In genomic region chr6:9373308-9373707, GRCh38 we compare ENCODE assay signal across 10 cellular contexts.
"Had no signal": no experiment of that assay in that cellular context is flagged by ENCODE, and none has a peak within 500 bp of the region (broad histone marks: within the 10 kb centered on the region; RNA-seq: fewer than 3 reads in every experiment).

No MANE protein-coding gene starts in this region.

- H3K4me1 Mint-ChIP-seq: H9 had no signal

- H3K27ac Mint-ChIP-seq: GM23338, H9, HFFc6 had no signal

- ATAC-seq: GM23338, HCT116 had no signal

- DNase-seq: GM23248, GOT3, H7, H9, HFFc6 had no signal

- H3K4me2 ChIP-seq: GM23338 had no signal

- H3K9me3 Mint-ChIP-seq: GM23338, H9, HFFc6 had no signal

- H2AFZ ChIP-seq: GM23248, GM23338 had no signal

- H3K4me1 ChIP-seq: HAP-1 had no signal

- H3K36me3 ChIP-seq: HAP-1 had no signal

- H3K9me3 ChIP-seq: HAP-1 had no signal

- H3K9ac ChIP-seq: GM23248 had no signal

- H3K27ac ChIP-seq: GM23248 had no signal

- H3K4me3 ChIP-seq: GM23248, GM23338, HAP-1 had no signal

- H3K4me3 Mint-ChIP-seq: GM23338, H9, HFFc6 had no signal

- FAIRE-seq: H1, H54 had no signal
